ENCODE assay signal across 11 cellular contexts in genomic region chr12:57237653-57237951, GRCh38. TPM values are rescaled to one million over a fixed set of nuclear protein-coding genes. Genes with fewer than 3 reads are reported as not detected.
A peak's percentile ranks its signal among the peaks of the same experiment; 100 is the strongest.
DNase-seq lines count a peak whose midpoint lies in the region; ATAC-seq, FAIRE-seq and TF ChIP-seq lines count a peak whose summit lies in the region.
"Had no signal": no experiment of that assay in that cellular context is flagged by ENCODE, and none has a peak within 500 bp of the region (broad histone marks: within the 10 kb centered on the region; RNA-seq: fewer than 3 reads in every experiment).

No MANE protein-coding gene starts in this region.

- FAIRE-seq in small intestine (lab: Jason Lieb, UNC) = no peak

- no peak overlapping the region for H3K27ac ChIP-seq in OCI-LY3 (ENCODE audit: low read length)
- no peak overlapping the region for H3K27ac ChIP-seq in small intestine (ENCODE audit: low read depth in 1 of 2, low read length in 1 of 2)

- no peak for ATAC-seq in Right ventricle myocardium superior (ENCODE audit: poor library complexity)
- no peak for ATAC-seq in left ventricle myocardium superior
- no peak for ATAC-seq in GM18502 (IDR thresholded peaks at IDR 0.05; ENCODE audit: poor library complexity, unreplicated experiment)

- 12 to 35% (median 22%) methylated on average over 5 of the region's 5 CpGs for WGBS in small intestine, 3 donors

- peaks cover 59% of the 10 kb centered on the region for H3K27me3 Mint-ChIP-seq in type B pancreatic cell

- peaks cover 24% of the 10 kb centered on the region for H3K27me3 ChIP-seq in OCI-LY3 (ENCODE audit: low read depth, low read length)
- H3K27me3 ChIP-seq in small intestine (ENCODE audit: control insufficient read depth in 2 of 2, insufficient read depth in 2 of 2, low read length in 2 of 2) = peaks cover 0 to 23% of the 10 kb centered on the region in 2 donors

- H3K79me2 ChIP-seq in OCI-LY3 (ENCODE audit: low read length) = no peaks in the 10 kb centered on the region

- H4K20me1 ChIP-seq in OCI-LY3 (ENCODE audit: insufficient read depth, low read length) = peaks cover 2% of the 10 kb centered on the region; the same call in 1 of the 2 replicates

- H3K4me3 ChIP-seq in OCI-LY3 (ENCODE audit: low read length) (peak overlapping the region; percentile 91), epithelial cell of esophagus (ENCODE audit: low read length) (no peak overlapping the region), small intestine (ENCODE audit: low read depth in 1 of 2, low read length in 2 of 2) (no peak overlapping the region)

- H3K4me2 ChIP-seq in OCI-LY3 (ENCODE audit: low read length) = peak overlapping the region; percentile 100
- H3K4me2 ChIP-seq: SK-N-SH had no signal

- intact Hi-C loops in Right ventricle myocardium superior (cut with DNase I) = no loop called here
- intact Hi-C loops in left ventricle myocardium superior (cut with micrococcal nuclease) = no loop called here

- H3K4me3 Mint-ChIP-seq in type B pancreatic cell = peak overlapping the region; percentile 91

- H3K27ac Mint-ChIP-seq in type B pancreatic cell = peak overlapping the region; percentile 82

- H3K4me1 ChIP-seq in OCI-LY3 (ENCODE audit: low read length) (peaks cover 28% of the 10 kb centered on the region), small intestine (ENCODE audit: control insufficient read depth in 2 of 2, insufficient read depth in 1 of 2, low read depth in 1 of 2, low read length in 1 of 2) (peaks cover 0 to 3% of the 10 kb centered on the region in 2 donors)

- H2AFZ ChIP-seq in OCI-LY3 (ENCODE audit: low read depth, low read length) = no peak overlapping the region

- peak; percentile 26 for DNase-seq in Right ventricle myocardium superior
- DNase-seq in left ventricle myocardium superior = no peak
- peak; percentile 58 for DNase-seq in epithelial cell of esophagus (ENCODE audit: low read depth)
- DNase-seq in type B pancreatic cell (ENCODE audit: extremely low spot score, unreplicated experiment) = no peak
- no peak for DNase-seq in small intestine
- no peak for DNase-seq in effector CD4-positive, alpha-beta T cell
- DNase-seq: stimulated activated CD4-positive, alpha-beta T cell treated with anti-CD3 and anti-CD28 coated beads, Interleukin-2, amount 100 ng/mL, for 48 hours had no signal

- no peaks in the 10 kb centered on the region for H3K9me3 Mint-ChIP-seq in type B pancreatic cell

- peaks cover 51% of the 10 kb centered on the region for H3K4me1 Mint-ChIP-seq in type B pancreatic cell (ENCODE audit: unreplicated experiment)

- TF ChIP-seq CTCF in OCI-LY3 (IDR thresholded peaks at IDR 0.05; ENCODE audit: low read depth, low read length) (no peak), epithelial cell of esophagus (IDR thresholded peaks at IDR 0.05; ENCODE audit: insufficient read depth, low read depth, low read length, missing control alignments) (no peak), type B pancreatic cell (conservative IDR thresholded peaks at IDR 0.05) (no peak)

- H3K36me3 Mint-ChIP-seq in type B pancreatic cell = peaks cover 9% of the 10 kb centered on the region

- H3K36me3 ChIP-seq in OCI-LY3 (replicated peaks; ENCODE audit: low read depth, low read length) = peaks cover 22% of the 10 kb centered on the region
- H3K36me3 ChIP-seq in small intestine (ENCODE audit: control insufficient read depth in 2 of 2, insufficient read depth in 2 of 2, low read length in 2 of 2) = peaks cover 9 to 17% of the 10 kb centered on the region in 2 donors

- no peaks in the 10 kb centered on the region for H3K9me3 ChIP-seq in OCI-LY3 (ENCODE audit: insufficient read depth, low read length)
- no peaks in the 10 kb centered on the region for H3K9me3 ChIP-seq in small intestine (ENCODE audit: control insufficient read depth, low read depth)
- H3K9me3 ChIP-seq: SK-N-SH had no signal

- peak overlapping the region; percentile 59; the same call in 1 of the 2 replicates for H3K9ac ChIP-seq in OCI-LY3 (ENCODE audit: low read length)
- H3K9ac ChIP-seq: SK-N-SH had no signal

RNA-seq across cellular contexts. Expression of gene SHMT2, which starts 8.1 kb away (rescaled TPM):
- total RNA-seq in Right ventricle myocardium superior = 26.8 TPM
- 33.4 TPM for total RNA-seq in left ventricle myocardium superior
- total RNA-seq in type B pancreatic cell (ENCODE audit: low replicate concordance) = 108 and 131 TPM in 2 replicates
- 100 to 1,000 TPM in 1 of 3 donors, 10 to 100 TPM in 2; 22.8 to 150 (median 35.1) TPM for polyA plus RNA-seq in small intestine

RNA-seq across cellular contexts. Expression of gene STAC3, which starts 13.4 kb away (rescaled TPM):
- total RNA-seq in Right ventricle myocardium superior (1.2 TPM), left ventricle myocardium superior (1.4 TPM), type B pancreatic cell (ENCODE audit: low replicate concordance) (1.6 and 4.8 TPM in 2 replicates)
- 1 to 10 TPM; 1.1 to 3.5 (median 3.2) TPM for polyA plus RNA-seq in small intestine

RNA-seq across cellular contexts. Expression of gene NXPH4, which starts 21.0 kb away (rescaled TPM):
- 0.70 TPM for total RNA-seq in Right ventricle myocardium superior
- total RNA-seq in left ventricle myocardium superior = 1.8 TPM
- total RNA-seq in type B pancreatic cell (ENCODE audit: low replicate concordance) = 15.1 and 45.5 TPM in 2 replicates
- polyA plus RNA-seq in small intestine = under 1 TPM in 1 of 3 donors, not detected in 2; 0.10 TPM
- total RNA-seq: mononuclear cell had no signal

Comparison
In these comparisons a context has a peak if more than half of its experiments do, and no peak if none do; other contexts are left out.
1. DNase-seq: peak in Right ventricle myocardium superior (single experiment) and epithelial cell of esophagus (single experiment); none in left ventricle myocardium superior (single experiment), type B pancreatic cell (single experiment), small intestine (single experiment) and effector CD4-positive, alpha-beta T cell (single experiment).